Comparison of ENCODE assay signal across 16 cellular contexts in genomic region chr10:103640436-103641181, GRCh38.
DNase-seq lines count a peak whose midpoint lies in the region; ATAC-seq and TF ChIP-seq lines count a peak whose summit lies in the region.
"Had no signal": no experiment of that assay in that cellular context is flagged by ENCODE, and none has a peak within 500 bp of the region (broad histone marks: within the 10 kb centered on the region; RNA-seq: fewer than 3 reads in every experiment).

No MANE protein-coding gene starts in this region.

- TF ChIP-seq CTCF in cardiac fibroblast (IDR thresholded peaks at IDR 0.05; ENCODE audit: low read depth, low read length) (no peak), heart right ventricle (IDR thresholded peaks at IDR 0.05) (no peak), sigmoid colon (IDR thresholded peaks at IDR 0.05) (no peak), PC-3 (conservative IDR thresholded peaks at IDR 0.05; ENCODE audit: low read depth, low read length) (no peak), mucosa of descending colon (IDR thresholded peaks at IDR 0.05) (no peak)

- no peaks in the 10 kb centered on the region for H3K79me2 ChIP-seq in PC-3 (ENCODE audit: low read length)

- ATAC-seq in heart right ventricle (peak in 4 of 8 donors; percentile 19 to 66 (median 30)), PC-3 (no peak), mucosa of descending colon (no peak)
- ATAC-seq: HepG2 had no signal

- H3K4me3 ChIP-seq in cardiac fibroblast (replicated peaks in 1 of 2; ENCODE audit: low read depth in 2 of 2, low read length in 2 of 2) (no peak overlapping the region), heart right ventricle (no peak overlapping the region), sigmoid colon (no peak overlapping the region), PC-3 (ENCODE audit: low read length) (no peak overlapping the region), mucosa of descending colon (no peak overlapping the region)

- H4K20me1 ChIP-seq in PC-3 (ENCODE audit: low read length): no peaks in the 10 kb centered on the region

- intact Hi-C loops in heart right ventricle (cut with DNase I) (no loop called here), sigmoid colon (cut with DNase I) (no loop called here), PC-3 (cut with micrococcal nuclease) (no loop called here), mucosa of descending colon (cut with DNase I, micrococcal nuclease) (no loop called here)

- DNase-seq in EH (ENCODE audit: low read depth): peak; percentile 76
- peak; percentile 30 to 65 for DNase-seq in cardiac fibroblast (ENCODE audit: low read depth in 2 of 2)
- no peak for DNase-seq in heart right ventricle
- DNase-seq in sigmoid colon: no peak
- DNase-seq in PC-3: no peak
- DNase-seq in central memory CD4-positive, alpha-beta T cell: no peak
- no peak for DNase-seq in mucosa of descending colon
- DNase-seq in NK-92 treated with Interleukin-12 subunit alpha and Interleukin-12 subunit beta, amount 100 ng/mL, for 24 hours (lab: John Stamatoyannopoulos, UW): no peak
- DNase-seq: activated gamma-delta T cell; Caco-2; endodermal cell; NCI-H2171 treated with DMSO at 0.1 percent for 48 hours; retina; stimulated activated CD4-positive, alpha-beta T cell treated with anti-CD3 and anti-CD28 coated beads, Interleukin-4, amount 100 ng/mL, for 24 hours; WERI-Rb-1 had no signal

- no peak overlapping the region for H3K9ac ChIP-seq in PC-3 (ENCODE audit: low read length)

- H3K27me3 ChIP-seq in heart right ventricle (no peaks in the 10 kb centered on the region), sigmoid colon (no peaks in the 10 kb centered on the region), PC-3 (ENCODE audit: low read length) (no peaks in the 10 kb centered on the region)

- TF ChIP-seq POLR2A in sigmoid colon (IDR thresholded peaks at IDR 0.05): no peak

- H3K27ac ChIP-seq in heart right ventricle (peak overlapping the region; percentile 26 to 68 (median 50)), sigmoid colon (peak overlapping the region in 3 of 4 donors; percentile 20 to 47 (median 40)), PC-3 (ENCODE audit: low read length) (no peak overlapping the region)
- H3K27ac ChIP-seq: WERI-Rb-1 had no signal

- H3K9me3 ChIP-seq in heart right ventricle (no peaks in the 10 kb centered on the region), sigmoid colon (no peaks in the 10 kb centered on the region), PC-3 (ENCODE audit: low read length) (no peaks in the 10 kb centered on the region), mucosa of descending colon (no peaks in the 10 kb centered on the region)
- H3K9me3 ChIP-seq: Caco-2 had no signal

- POLR2A ChIA-PET in PC-3 (lab: Charles Lee; ENCODE audit: unreplicated experiment): no interaction called here

- H2AFZ ChIP-seq in PC-3 (ENCODE audit: low read length): no peak overlapping the region

- H3K4me1 ChIP-seq in heart right ventricle (peaks cover 38 to 73% (median 65%) of the 10 kb centered on the region in 9 donors), sigmoid colon (peaks cover 0 to 76% (median 55%) of the 10 kb centered on the region in 4 donors), PC-3 (ENCODE audit: insufficient read depth, low read length) (no peaks in the 10 kb centered on the region), mucosa of descending colon (ENCODE audit: low read depth) (peaks cover 2% of the 10 kb centered on the region)

- no peak overlapping the region for H3K4me2 ChIP-seq in PC-3 (ENCODE audit: low read length)

- no peak for TF ChIP-seq EP300 in sigmoid colon (IDR thresholded peaks at IDR 0.05)

- no TSS peak for BruUV-seq in PC-3 (replicated peaks; lab: Mats Ljungman, UMichigan)

- H3K36me3 ChIP-seq in heart right ventricle (peaks cover 0 to 15% (median 0%) of the 10 kb centered on the region in 9 donors), sigmoid colon (peaks cover 0 to 7% (median 0%) of the 10 kb centered on the region in 4 donors), PC-3 (ENCODE audit: low read depth, low read length) (no peaks in the 10 kb centered on the region), mucosa of descending colon (ENCODE audit: low read depth) (no peaks in the 10 kb centered on the region)
- H3K36me3 ChIP-seq: WERI-Rb-1 had no signal

- 32 to 39% methylated on average over 11 of the region's 11 CpGs for WGBS in heart right ventricle, 2 donors
- 76 to 80% methylated on average over 11 of the region's 11 CpGs for WGBS in sigmoid colon, 2 donors

- H3K9me2 ChIP-seq in PC-3 (replicated peaks; ENCODE audit: low read length): no peaks in the 10 kb centered on the region

- CTCF ChIA-PET in PC-3 (lab: Charles Lee): no interaction called here

- H3F3A ChIP-seq in PC-3 (ENCODE audit: low read length, unreplicated experiment): no peaks in the 10 kb centered on the region

Comparison
In these comparisons a context has a peak if more than half of its experiments do, and no peak if none do; other contexts are left out.
1. DNase-seq: peak in EH (single experiment) and cardiac fibroblast (2 of 2); none in heart right ventricle (0 of 2), sigmoid colon (single experiment), PC-3 (single experiment), central memory CD4-positive, alpha-beta T cell (single experiment), mucosa of descending colon (0 of 3) and NK-92 treated with Interleukin-12 subunit alpha and Interleukin-12 subunit beta, amount 100 ng/mL, for 24 hours (single experiment).